ENCODE assay signal across 1 cellular context in genomic region chr6:3135668-3136297, GRCh38.
TF ChIP-seq lines count a peak whose summit lies in the region.

No MANE protein-coding gene starts in this region.

TF ChIP-seq in HepG2, 621 proteins besides CTCF, POLR2A, EP300 and RAD21 (continued from another document and continues in another):
- TF ChIP-seq ZNF609 (CRISPR knock-in tag; IDR thresholded peaks at IDR 0.05; ENCODE audit: borderline replicate concordance) (0 out of 2 replicates have a peak, but pooled peaks have one; percentile 17), EED (CRISPR knock-in tag; IDR thresholded peaks at IDR 0.05) (no peak), DRAP1 (CRISPR knock-in tag; IDR thresholded peaks at IDR 0.05) (peak; percentile 63; the same call in 1 of the 2 replicates), MTA3 (CRISPR knock-in tag; IDR thresholded peaks at IDR 0.05) (no peak), CC2D1A (CRISPR knock-in tag; IDR thresholded peaks at IDR 0.05) (peak; percentile 17; the same call in 1 of the 2 replicates), ZFP36L2 (CRISPR knock-in tag; IDR thresholded peaks at IDR 0.05) (no peak), ZNF326 (CRISPR knock-in tag; IDR thresholded peaks at IDR 0.05; ENCODE audit: borderline replicate concordance) (no peak), ZNF256 (CRISPR knock-in tag; conservative IDR thresholded peaks at IDR 0.05) (no peak), ZNF510 (CRISPR knock-in tag; IDR thresholded peaks at IDR 0.05; ENCODE audit: low read depth) (peak; percentile 39; the same call in 1 of the 2 replicates), MIER2 (CRISPR knock-in tag; IDR thresholded peaks at IDR 0.05) (no peak), ZBTB20 (CRISPR knock-in tag; IDR thresholded peaks at IDR 0.05; ENCODE audit: borderline replicate concordance, low read depth) (no peak), ZNF414 (CRISPR knock-in tag; IDR thresholded peaks at IDR 0.05) (0 out of 2 replicates have a peak, but pooled peaks have one; percentile 65), ZNF564 (CRISPR knock-in tag; IDR thresholded peaks at IDR 0.05) (no peak), HNF1A (IDR thresholded peaks at IDR 0.05; ENCODE audit: low read depth) (no peak), HNF1A (CRISPR knock-in tag; IDR thresholded peaks at IDR 0.05; ENCODE audit: borderline replicate concordance) (no peak), POGK (CRISPR knock-in tag; conservative IDR thresholded peaks at IDR 0.05) (no peak), ZNF142 (CRISPR knock-in tag; IDR thresholded peaks at IDR 0.05) (no peak), RFX1 (IDR thresholded peaks at IDR 0.05) (no peak; the same call in 1 of the 2 replicates), ELF4 (CRISPR knock-in tag; IDR thresholded peaks at IDR 0.05; ENCODE audit: borderline replicate concordance) (peak; percentile 17; the same call in 1 of the 2 replicates), MXI1 (IDR thresholded peaks at IDR 0.05; ENCODE audit: borderline replicate concordance, low read depth, low read length) (no peak; the same call in 2 of the 3 replicates), CREM (IDR thresholded peaks at IDR 0.05) (peak; percentile 55; the same call in 1 of the 2 replicates), CREM (CRISPR knock-in tag; IDR thresholded peaks at IDR 0.05) (no peak), SRF (IDR thresholded peaks at IDR 0.05; ENCODE audit: low read depth, low read length) (no peak), DBP (CRISPR knock-in tag; IDR thresholded peaks at IDR 0.05; ENCODE audit: not compliant biosample characterization) (no peak), CBFB (CRISPR knock-in tag; IDR thresholded peaks at IDR 0.05) (no peak), BRCA1 (CRISPR knock-in tag; IDR thresholded peaks at IDR 0.05) (no peak; the same call in 1 of the 2 replicates), NFYC (CRISPR knock-in tag; IDR thresholded peaks at IDR 0.05) (0 out of 2 replicates have a peak, but pooled peaks have one; percentile 15), ELF3 (CRISPR knock-in tag; IDR thresholded peaks at IDR 0.05) (peak; percentile 97), NRL (CRISPR knock-in tag; IDR thresholded peaks at IDR 0.05; ENCODE audit: borderline replicate concordance) (no peak), ZNF160 (CRISPR knock-in tag; IDR thresholded peaks at IDR 0.05) (no peak), ZNF282 (IDR thresholded peaks at IDR 0.05; ENCODE audit: partially characterized antibody) (no peak), ZBTB26 (CRISPR knock-in tag; IDR thresholded peaks at IDR 0.05; ENCODE audit: borderline replicate concordance) (no peak), GTF3A (CRISPR knock-in tag; conservative IDR thresholded peaks at IDR 0.05) (no peak), ZNF382 (CRISPR knock-in tag; IDR thresholded peaks at IDR 0.05; ENCODE audit: borderline replicate concordance) (no peak), XBP1 (CRISPR knock-in tag; IDR thresholded peaks at IDR 0.05) (no peak), CREB3 (CRISPR knock-in tag; IDR thresholded peaks at IDR 0.05) (no peak), SAP130 (CRISPR knock-in tag; IDR thresholded peaks at IDR 0.05; ENCODE audit: low read depth) (peak; percentile 67), ZSCAN25 (CRISPR knock-in tag; IDR thresholded peaks at IDR 0.05) (peak; percentile 18; the same call in 1 of the 2 replicates), ZNF782 (CRISPR knock-in tag; IDR thresholded peaks at IDR 0.05; ENCODE audit: borderline replicate concordance) (no peak), ARNT (IDR thresholded peaks at IDR 0.05) (no peak)
